ENCODE assay signal across 12 cellular contexts in the genomic region with DNA sequence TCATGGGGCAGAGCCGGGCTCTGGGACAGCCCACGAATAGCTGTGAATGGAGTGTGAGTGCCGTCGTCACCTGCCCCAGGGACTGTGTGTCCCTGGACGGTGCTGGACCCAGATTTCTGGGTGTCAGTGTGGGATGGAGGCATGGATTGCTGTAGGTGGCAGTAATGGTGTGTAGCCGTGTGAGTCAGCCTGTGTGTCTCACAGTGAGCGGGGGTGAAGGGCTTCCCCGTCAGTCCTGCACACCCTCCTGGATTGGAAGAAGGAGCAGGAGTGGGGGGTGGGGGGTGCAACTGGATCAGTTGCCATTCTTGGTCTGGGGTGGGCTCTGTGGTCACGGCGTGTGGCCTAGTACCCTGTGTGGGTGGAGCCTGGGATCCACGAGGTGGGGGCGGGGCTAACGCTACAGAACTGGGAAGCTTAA. TPM values are rescaled to one million over a fixed set of nuclear protein-coding genes. Genes with fewer than 3 reads are reported as not detected.
DNase-seq lines count a peak whose midpoint lies in the region; ATAC-seq, FAIRE-seq and TF ChIP-seq lines count a peak whose summit lies in the region.
"Had no signal": no experiment of that assay in that cellular context is flagged by ENCODE, and none has a peak within 500 bp of the region (broad histone marks: within the 10 kb centered on the region; RNA-seq: fewer than 3 reads in every experiment).

No MANE protein-coding gene starts in this region.

- H3K27ac ChIP-seq in HepG2 (ENCODE audit: extremely low read length, insufficient read depth, low read length) (no peak overlapping the region), right lobe of liver (no peak overlapping the region), foreskin keratinocyte (no peak overlapping the region)
- H3K27ac ChIP-seq: suprapubic skin had no signal

- no peak overlapping the region; a peak in 1 of 6 replicates for H3K4me3 ChIP-seq in HepG2 (replicated peaks in 1 of 3; ENCODE audit: insufficient read depth in 1 of 3, low read depth in 2 of 3, low read length in 3 of 3)
- H3K4me3 ChIP-seq in right lobe of liver: no peak overlapping the region
- H3K4me3 ChIP-seq: suprapubic skin had no signal

- intact Hi-C loops in HepG2 (cut with micrococcal nuclease; ENCODE audit: unreplicated experiment): loop anchor here (5.0 kb wide), 1 partner anchor 67 kb away; no protein-coding TSS in a partner anchor
- intact Hi-C loops in right lobe of liver (cut with DNase I): no loop called here

- H3K27me3 Mint-ChIP-seq in type B pancreatic cell (peaks cover 36% of the 10 kb centered on the region), WTC11 (ENCODE audit: low read depth) (peaks cover 54% of the 10 kb centered on the region)

- H3K4me3 Mint-ChIP-seq in type B pancreatic cell (peak overlapping the region; percentile 54), WTC11 (no peak overlapping the region)

- H3K4me2 ChIP-seq in HepG2 (ENCODE audit: low read depth, low read length): peak overlapping the region; percentile 5; the same call in 1 of the 2 replicates

- FAIRE-seq in HepG2 (lab: Jason Lieb, UNC): no peak
- FAIRE-seq in RCC 7860 (lab: Jason Lieb, UNC): no peak

- CTCF ChIA-PET in HepG2 (lab: Yijun Ruan, JAX; ENCODE audit: low intra/inter-chr PET ratio, low total read pairs) (no interaction called here), WTC11 (lab: Charles Lee) (interaction anchor here (0.7 to 2.3 kb wide), 9 partner anchors 9 to 204 kb away, joined by 3 to 18 read pairs (median 4); a partner anchor contains a TSS)

- H3K36me3 Mint-ChIP-seq in type B pancreatic cell (no peaks in the 10 kb centered on the region), WTC11 (no peaks in the 10 kb centered on the region)

- no peaks in the 10 kb centered on the region for H3K79me2 ChIP-seq in HepG2 (ENCODE audit: insufficient read depth, low read length)

- DNase-seq in HepG2 (ENCODE audit: low spot score): no peak
- DNase-seq in right lobe of liver: no peak
- DNase-seq in RCC 7860 (ENCODE audit: low spot score): peak; percentile 54
- peak in 1 of 2 donors; percentile 24 for DNase-seq in foreskin keratinocyte
- no peak for DNase-seq in type B pancreatic cell (ENCODE audit: extremely low spot score, unreplicated experiment)
- DNase-seq in H4 (ENCODE audit: low spot score): no peak
- DNase-seq in WTC11 (ENCODE audit: low spot score): no peak
- DNase-seq: activated effector memory CD4-positive, alpha-beta T cell treated with Interleukin-2 at 50 U/mL for 16 hours; stimulated activated CD4-positive, alpha-beta T cell treated with anti-CD3 and anti-CD28 coated beads, Interleukin-15, amount 100 ng/mL, for 24 hours; T-helper 1 cell had no signal

- ATAC-seq in HepG2 (peak; percentile 11; the same call in 1 of the 3 replicates), right lobe of liver (no peak), foreskin keratinocyte (peak; percentile 61), GM18519 (IDR thresholded peaks at IDR 0.05; ENCODE audit: low FRiP score, unreplicated experiment) (no peak), WTC11 (no peak)

- no TSS peak for BruUV-seq in HepG2 (replicated peaks; lab: Mats Ljungman, UMichigan)

- H3K27me3 ChIP-seq in HepG2 (ENCODE audit: control insufficient read depth in 1 of 2, insufficient read depth in 2 of 2, low read length in 2 of 2): peaks cover 4 to 29% of the 10 kb centered on the region in 2 experiments; a peak in 3 of 5 replicates
- peaks cover 0 to 22% of the 10 kb centered on the region in 2 donors for H3K27me3 ChIP-seq in right lobe of liver
- peaks cover 33% of the 10 kb centered on the region for H3K27me3 ChIP-seq in foreskin keratinocyte

- H3K9me3 Mint-ChIP-seq in type B pancreatic cell (no peaks in the 10 kb centered on the region), WTC11 (0 out of 2 replicates have a peak, but pooled peaks cover 3% of the 10 kb centered on the region)

- H3K4me1 Mint-ChIP-seq in type B pancreatic cell (ENCODE audit: unreplicated experiment) (peaks cover 19% of the 10 kb centered on the region), WTC11 (peaks cover 24% of the 10 kb centered on the region)

- TF ChIP-seq EP300 in HepG2 (IDR thresholded peaks at IDR 0.05; ENCODE audit: low read depth in 2 of 2, low read length in 2 of 2) (no peak), HepG2 (CRISPR knock-in tag; IDR thresholded peaks at IDR 0.05; ENCODE audit: borderline replicate concordance) (no peak)

- H3K4me1 ChIP-seq in HepG2 (ENCODE audit: insufficient read depth, low read length): peaks cover 13% of the 10 kb centered on the region
- H3K4me1 ChIP-seq in right lobe of liver: peaks cover 0 to 7% (median 1%) of the 10 kb centered on the region in 4 donors
- H3K4me1 ChIP-seq in foreskin keratinocyte: no peaks in the 10 kb centered on the region

- H3K36me3 ChIP-seq in HepG2 (replicated peaks in 1 of 2; ENCODE audit: control insufficient read depth in 1 of 2, insufficient read depth in 2 of 2, low read length in 2 of 2): no peaks in the 10 kb centered on the region
- no peaks in the 10 kb centered on the region for H3K36me3 ChIP-seq in right lobe of liver
- H3K36me3 ChIP-seq: suprapubic skin had no signal

- H3K27ac Mint-ChIP-seq in type B pancreatic cell (peak overlapping the region; percentile 59), WTC11 (no peak overlapping the region)

- TF ChIP-seq CTCF in HepG2 (CRISPR knock-in tag; IDR thresholded peaks at IDR 0.05) (no peak), right lobe of liver (IDR thresholded peaks at IDR 0.05) (no peak), foreskin keratinocyte (conservative IDR thresholded peaks at IDR 0.05) (peak; percentile 43), type B pancreatic cell (conservative IDR thresholded peaks at IDR 0.05) (no peak), WTC11 (IDR thresholded peaks at IDR 0.05) (no peak)

- H3K9ac ChIP-seq in HepG2 (ENCODE audit: insufficient read depth, low read depth, low read length): no peak overlapping the region

- peaks cover 5% of the 10 kb centered on the region; the same call in 1 of the 2 replicates for H4K20me1 ChIP-seq in HepG2 (ENCODE audit: insufficient read depth, low read length)

- TF ChIP-seq POLR2A in HepG2 (IDR thresholded peaks at IDR 0.05; ENCODE audit: insufficient read depth in 1 of 2, low read depth in 2 of 2, low read length in 2 of 2): no peak
- no peak for TF ChIP-seq POLR2A in right lobe of liver (IDR thresholded peaks at IDR 0.05)

- no peaks in the 10 kb centered on the region for H3K9me3 ChIP-seq in HepG2 (ENCODE audit: low read length)
- no peaks in the 10 kb centered on the region for H3K9me3 ChIP-seq in right lobe of liver
- H3K9me3 ChIP-seq: suprapubic skin had no signal

- WGBS in HepG2 (ENCODE audit: low lambda C conversion rate): 13% methylated on average over 13 of the region's 13 CpGs
- 27% methylated on average over 13 of the region's 13 CpGs for WGBS in right lobe of liver (ENCODE audit: insufficient coverage, low coverage, low lambda C conversion rate, missing lambda C conversion rate)

- POLR2A ChIA-PET in HepG2 (lab: Yijun Ruan, JAX): interaction anchor here (0.7 kb wide), 2 partner anchors 9 to 24 kb away, joined by 3 read pairs; no protein-coding TSS in a partner anchor
- POLR2A ChIA-PET in WTC11 (lab: Charles Lee): interaction anchor here (1.0 to 1.2 kb wide), 2 partner anchors 16 to 40 kb away, joined by 3 to 4 read pairs; no protein-coding TSS in a partner anchor

- TF ChIP-seq RAD21 in HepG2 (CRISPR knock-in tag; IDR thresholded peaks at IDR 0.05): no peak

- in situ Hi-C loops in HepG2 (cut with HindIII; ENCODE audit: extremely low pct_ligation_motif_present, low pct_unique_long_range_greater_than_20kb): no loop called here

- H2AFZ ChIP-seq in HepG2 (ENCODE audit: low read length): no peak overlapping the region

RNA-seq across cellular contexts. Expression of a gene that starts 6.5 kb away (rescaled TPM):
- total RNA-seq in HepG2 (2016; rRNA removed; fragmentation: Illumina TruSeq; extraction: Trizol): 0.45 and 0.86 TPM in 2 replicates
- total RNA-seq in HepG2 (2016; cell fraction: cytosol; rRNA removed; fragmentation: Illumina TruSeq; extraction: Trizol; ENCODE audit: low read depth): 0.97 and 1.7 TPM in 2 replicates
- 0.65 and 0.95 TPM in 2 replicates for total RNA-seq in HepG2 (2016; cell fraction: insoluble cytoplasmic fraction; rRNA removed; fragmentation: Illumina TruSeq; extraction: Trizol)
- 0.37 and 1.2 TPM in 2 replicates for total RNA-seq in HepG2 (2016; cell fraction: membrane; rRNA removed; fragmentation: Illumina TruSeq; extraction: Trizol)
- total RNA-seq in HepG2 (2016; cell fraction: nucleus; rRNA removed; fragmentation: Illumina TruSeq; extraction: Trizol): 0.81 and 1.2 TPM in 2 replicates
- polyA plus RNA-seq in HepG2 (2011; rRNA removed): 2.2 and 2.3 TPM in 2 replicates
- polyA plus RNA-seq in HepG2 (2011; cell fraction: cytosol; rRNA removed): 0.73 and 1.1 TPM in 2 replicates
- 13.9 and 21.0 TPM in 2 replicates for polyA plus RNA-seq in HepG2 (2011; cell fraction: nucleus; rRNA removed)
- polyA plus RNA-seq in HepG2 (2012): 3.8 and 4.0 TPM in 2 replicates
- polyA plus RNA-seq in HepG2 (2016; cell fraction: cytosol; fragmentation: Illumina TruSeq; extraction: Trizol; ENCODE audit: low read depth): 0.32 TPM in 2 replicates
- 0.66 and 0.89 TPM in 2 replicates for polyA plus RNA-seq in HepG2 (2016; cell fraction: insoluble cytoplasmic fraction; fragmentation: Illumina TruSeq; extraction: Trizol; ENCODE audit: low read depth)
- polyA plus RNA-seq in HepG2 (2016; cell fraction: membrane; fragmentation: Illumina TruSeq; extraction: Trizol; ENCODE audit: low read depth): 0.61 and 0.92 TPM in 2 replicates
- polyA plus RNA-seq in HepG2 (2016; cell fraction: nucleus; fragmentation: Illumina TruSeq; extraction: Trizol; ENCODE audit: insufficient read depth, low read depth): 3.8 and 5.0 TPM in 2 replicates
- 2.3 and 20.6 TPM in 2 replicates for polyA minus RNA-seq in HepG2 (2011; rRNA and poly(A)+ RNA removed; ENCODE audit: low replicate concordance)
- polyA minus RNA-seq in HepG2 (2011; cell fraction: cytosol; rRNA and poly(A)+ RNA removed): 1.2 and 2.7 TPM in 2 replicates
- 2.4 and 2.6 TPM in 2 replicates for polyA minus RNA-seq in HepG2 (2011; cell fraction: nucleus; rRNA and poly(A)+ RNA removed)
- 10 to 100 TPM; 19.3 to 40.8 (median 34.4) TPM for total RNA-seq in right lobe of liver
- total RNA-seq in foreskin keratinocyte: 39.5 and 42.9 TPM in 2 replicates
- polyA plus RNA-seq in foreskin keratinocyte: 50.6 and 51.1 TPM in 2 replicates
- 31.8 and 145 TPM in 2 replicates for total RNA-seq in type B pancreatic cell (ENCODE audit: low replicate concordance)
- total RNA-seq in H4 (2014; rRNA removed; shearing (Covaris generic)): 4.7 and 5.6 TPM in 2 replicates
- total RNA-seq in WTC11 (2021): 125 to 168 TPM (median 166 TPM) in 3 replicates

RNA-seq across cellular contexts. Expression of a gene that starts 18.0 kb away (rescaled TPM):
- total RNA-seq in HepG2 (2016; rRNA removed; fragmentation: Illumina TruSeq; extraction: Trizol) (13.8 and 16.2 TPM in 2 replicates), right lobe of liver (10 to 100 TPM; 16.1 to 29.0 (median 22.4) TPM), foreskin keratinocyte (53.0 and 64.8 TPM in 2 replicates), type B pancreatic cell (ENCODE audit: low replicate concordance) (54.6 and 55.4 TPM in 2 replicates), WTC11 (2021) (71.7 to 82.1 TPM (median 76.9 TPM) in 3 replicates)
- total RNA-seq in HepG2 (2016; cell fraction: cytosol; rRNA removed; fragmentation: Illumina TruSeq; extraction: Trizol; ENCODE audit: low read depth): 5.3 and 5.6 TPM in 2 replicates
- 13.0 and 17.7 TPM in 2 replicates for total RNA-seq in HepG2 (2016; cell fraction: insoluble cytoplasmic fraction; rRNA removed; fragmentation: Illumina TruSeq; extraction: Trizol)
- 7.8 and 10.7 TPM in 2 replicates for total RNA-seq in HepG2 (2016; cell fraction: membrane; rRNA removed; fragmentation: Illumina TruSeq; extraction: Trizol)
- 13.0 and 13.3 TPM in 2 replicates for total RNA-seq in HepG2 (2016; cell fraction: nucleus; rRNA removed; fragmentation: Illumina TruSeq; extraction: Trizol)
- polyA plus RNA-seq in HepG2 (2011; rRNA removed) (17.4 and 20.6 TPM in 2 replicates), foreskin keratinocyte (87.0 and 108 TPM in 2 replicates)
- 13.3 and 18.5 TPM in 2 replicates for polyA plus RNA-seq in HepG2 (2011; cell fraction: cytosol; rRNA removed)
- 67.9 and 84.5 TPM in 2 replicates for polyA plus RNA-seq in HepG2 (2011; cell fraction: nucleus; rRNA removed)
- 15.6 and 36.6 TPM in 2 replicates for polyA plus RNA-seq in HepG2 (2012)
- polyA plus RNA-seq in HepG2 (2016; cell fraction: cytosol; fragmentation: Illumina TruSeq; extraction: Trizol; ENCODE audit: low read depth): 7.9 and 8.8 TPM in 2 replicates
- 20.3 and 25.0 TPM in 2 replicates for polyA plus RNA-seq in HepG2 (2016; cell fraction: insoluble cytoplasmic fraction; fragmentation: Illumina TruSeq; extraction: Trizol; ENCODE audit: low read depth)
- 14.5 and 16.5 TPM in 2 replicates for polyA plus RNA-seq in HepG2 (2016; cell fraction: membrane; fragmentation: Illumina TruSeq; extraction: Trizol; ENCODE audit: low read depth)
- 34.3 and 43.8 TPM in 2 replicates for polyA plus RNA-seq in HepG2 (2016; cell fraction: nucleus; fragmentation: Illumina TruSeq; extraction: Trizol; ENCODE audit: insufficient read depth, low read depth)
- polyA minus RNA-seq in HepG2 (2011; rRNA and poly(A)+ RNA removed; ENCODE audit: low replicate concordance): 46.9 and 53.5 TPM in 2 replicates
- polyA minus RNA-seq in HepG2 (2011; cell fraction: cytosol; rRNA and poly(A)+ RNA removed): 25.8 and 30.2 TPM in 2 replicates
- polyA minus RNA-seq in HepG2 (2011; cell fraction: nucleus; rRNA and poly(A)+ RNA removed): 15.2 and 18.8 TPM in 2 replicates
- total RNA-seq in H4 (2014; rRNA removed; shearing (Covaris generic)): 26.6 and 30.9 TPM in 2 replicates

Comparison
In these comparisons a context has a peak if more than half of its experiments do, and no peak if none do; other contexts are left out.
1. ATAC-seq: peak in HepG2 (single experiment) and foreskin keratinocyte (single experiment); none in right lobe of liver (0 of 4), GM18519 (single experiment) and WTC11 (single experiment).